Comparison of ENCODE assay signal across 1 cellular context in genomic region chr7:87152897-87153641, GRCh38.
TF ChIP-seq lines count a peak whose summit lies in the region.

No MANE protein-coding gene starts in this region.

TF ChIP-seq in HepG2, 621 proteins besides CTCF, POLR2A, EP300 and RAD21 (continued from another document):
- TF ChIP-seq SIN3A (IDR thresholded peaks at IDR 0.05; ENCODE audit: borderline replicate concordance, low read depth, low read length), result 0 out of 2 replicates have a peak, but pooled peaks have one; percentile 23
- TF ChIP-seq ZNF672 (CRISPR knock-in tag; IDR thresholded peaks at IDR 0.05), result no peak
- TF ChIP-seq KLF12 (CRISPR knock-in tag; IDR thresholded peaks at IDR 0.05; ENCODE audit: borderline replicate concordance), result 0 out of 2 replicates have a peak, but pooled peaks have one; percentile 6
- no peak for TF ChIP-seq ZNF382 (CRISPR knock-in tag; IDR thresholded peaks at IDR 0.05; ENCODE audit: borderline replicate concordance)
- no peak for TF ChIP-seq HNF1A (IDR thresholded peaks at IDR 0.05; ENCODE audit: low read depth)
- no peak for TF ChIP-seq HNF1A (CRISPR knock-in tag; IDR thresholded peaks at IDR 0.05; ENCODE audit: borderline replicate concordance)
- no peak for TF ChIP-seq ZNF577 (CRISPR knock-in tag; IDR thresholded peaks at IDR 0.05; ENCODE audit: borderline replicate concordance, low read depth)
TF ChIP-seq in HepG2: peak in this region for 12.
